ENCODE assay signal across 1 cellular context in the genomic region with DNA sequence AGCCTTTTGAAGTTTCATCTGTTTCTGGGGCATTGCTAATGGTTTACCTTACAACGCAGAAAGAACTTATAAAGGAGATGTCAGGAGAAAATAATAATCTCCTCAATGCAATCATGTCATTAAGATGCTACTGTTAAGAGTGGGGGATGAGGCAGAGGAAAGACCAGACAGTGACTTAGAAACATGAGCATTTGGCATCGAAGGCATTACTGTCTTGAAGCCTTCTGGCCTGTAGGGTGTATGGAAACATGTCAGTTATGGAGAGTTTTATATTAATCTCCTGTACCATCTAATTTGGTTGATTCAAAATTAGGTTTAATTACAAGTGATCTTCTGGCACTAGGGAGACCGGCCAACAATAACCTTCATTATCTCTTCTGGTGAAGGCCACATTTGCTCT.
TF ChIP-seq lines count a peak whose summit lies in the region.

No MANE protein-coding gene starts in this region.

TF ChIP-seq in GM23338, 12 proteins besides CTCF, POLR2A, EP300 and RAD21 (continued from another document):
- TF ChIP-seq, protein P1, sequence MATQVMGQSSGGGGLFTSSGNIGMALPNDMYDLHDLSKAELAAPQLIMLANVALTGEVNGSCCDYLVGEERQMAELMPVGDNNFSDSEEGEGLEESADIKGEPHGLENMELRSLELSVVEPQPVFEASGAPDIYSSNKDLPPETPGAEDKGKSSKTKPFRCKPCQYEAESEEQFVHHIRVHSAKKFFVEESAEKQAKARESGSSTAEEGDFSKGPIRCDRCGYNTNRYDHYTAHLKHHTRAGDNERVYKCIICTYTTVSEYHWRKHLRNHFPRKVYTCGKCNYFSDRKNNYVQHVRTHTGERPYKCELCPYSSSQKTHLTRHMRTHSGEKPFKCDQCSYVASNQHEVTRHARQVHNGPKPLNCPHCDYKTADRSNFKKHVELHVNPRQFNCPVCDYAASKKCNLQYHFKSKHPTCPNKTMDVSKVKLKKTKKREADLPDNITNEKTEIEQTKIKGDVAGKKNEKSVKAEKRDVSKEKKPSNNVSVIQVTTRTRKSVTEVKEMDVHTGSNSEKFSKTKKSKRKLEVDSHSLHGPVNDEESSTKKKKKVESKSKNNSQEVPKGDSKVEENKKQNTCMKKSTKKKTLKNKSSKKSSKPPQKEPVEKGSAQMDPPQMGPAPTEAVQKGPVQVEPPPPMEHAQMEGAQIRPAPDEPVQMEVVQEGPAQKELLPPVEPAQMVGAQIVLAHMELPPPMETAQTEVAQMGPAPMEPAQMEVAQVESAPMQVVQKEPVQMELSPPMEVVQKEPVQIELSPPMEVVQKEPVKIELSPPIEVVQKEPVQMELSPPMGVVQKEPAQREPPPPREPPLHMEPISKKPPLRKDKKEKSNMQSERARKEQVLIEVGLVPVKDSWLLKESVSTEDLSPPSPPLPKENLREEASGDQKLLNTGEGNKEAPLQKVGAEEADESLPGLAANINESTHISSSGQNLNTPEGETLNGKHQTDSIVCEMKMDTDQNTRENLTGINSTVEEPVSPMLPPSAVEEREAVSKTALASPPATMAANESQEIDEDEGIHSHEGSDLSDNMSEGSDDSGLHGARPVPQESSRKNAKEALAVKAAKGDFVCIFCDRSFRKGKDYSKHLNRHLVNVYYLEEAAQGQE (IDR thresholded peaks at IDR 0.05; ENCODE audit: unreplicated experiment) = no peak
- TF ChIP-seq EZH2phosphoT487 (IDR thresholded peaks at IDR 0.05; ENCODE audit: unreplicated experiment) (no peak), NANOG (IDR thresholded peaks at IDR 0.05; ENCODE audit: borderline replicate concordance) (no peak)
